ENCODE assay signal across 22 cellular contexts in genomic region chr11:86003654-86004053, GRCh38.
"Had no signal": no experiment of that assay in that cellular context is flagged by ENCODE, and none has a peak within 500 bp of the region (broad histone marks: within the 10 kb centered on the region; RNA-seq: fewer than 3 reads in every experiment).

No MANE protein-coding gene starts in this region.

- DNase-seq: effector memory CD8-positive, alpha-beta T cell; erythroblast; heart left ventricle; hippocampal formation; left colon; left ventricle myocardium superior; mesendoderm; naive B cell; psoas muscle; retina; right lobe of liver; spleen; stimulated activated CD4-positive, alpha-beta T cell treated with anti-CD3 and anti-CD28 coated beads, Interleukin-15, amount 100 ng/mL, for 24 hours; stimulated activated CD4-positive, alpha-beta T cell treated with anti-CD3 and anti-CD28 coated beads, Interleukin-1b, Interleukin-23, amount 100 ng/mL, for 48 hours; stimulated activated CD4-positive, alpha-beta T cell treated with anti-CD3 and anti-CD28 coated beads, Interleukin-4, amount 100 ng/mL, for 24 hours; stimulated activated naive B cell treated with anti-CD40 and anti-IgM and Interleukin-4, amounts not matched to agents 10 μg/mL and 1 μg/mL and 100 μg/mL, for 72 hours; stimulated activated naive CD8-positive, alpha-beta T cell treated with anti-CD3 and anti-CD28 coated beads, Interleukin-15, amount 100 ng/mL, for 72 hours; testis; upper lobe of right lung had no signal

- H3K27me3 Mint-ChIP-seq: dendritic cell treated with granulocyte-macrophage colony-stimulating factor and Interleukin-4, amounts not matched to agents 40 ng/mL and 50 ng/mL, for 4 days; effector memory CD8-positive, alpha-beta T cell; naive B cell; stimulated activated naive B cell treated with anti-CD40 and anti-IgM and Interleukin-4, amounts not matched to agents 10 μg/mL and 1 μg/mL and 100 μg/mL, for 72 hours; stimulated activated naive CD8-positive, alpha-beta T cell treated with anti-CD3 and anti-CD28 coated beads, Interleukin-15, amount 100 ng/mL, for 72 hours had no signal

- ATAC-seq: effector memory CD8-positive, alpha-beta T cell; heart left ventricle; left colon; left ventricle myocardium superior; psoas muscle; right lobe of liver; stimulated activated naive B cell treated with anti-CD40 and anti-IgM and Interleukin-4, amounts not matched to agents 10 μg/mL and 1 μg/mL and 100 μg/mL, for 72 hours; stimulated activated naive CD8-positive, alpha-beta T cell treated with anti-CD3 and anti-CD28 coated beads, Interleukin-15, amount 100 ng/mL, for 72 hours; upper lobe of right lung had no signal

- H3K4me3 Mint-ChIP-seq: dendritic cell treated with granulocyte-macrophage colony-stimulating factor and Interleukin-4, amounts not matched to agents 40 ng/mL and 50 ng/mL, for 4 days; effector memory CD8-positive, alpha-beta T cell; naive B cell; stimulated activated naive B cell treated with anti-CD40 and anti-IgM and Interleukin-4, amounts not matched to agents 10 μg/mL and 1 μg/mL and 100 μg/mL, for 72 hours; stimulated activated naive CD8-positive, alpha-beta T cell treated with anti-CD3 and anti-CD28 coated beads, Interleukin-15, amount 100 ng/mL, for 72 hours had no signal

- H3K4me1 Mint-ChIP-seq: naive B cell; stimulated activated naive B cell treated with anti-CD40 and anti-IgM and Interleukin-4, amounts not matched to agents 10 μg/mL and 1 μg/mL and 100 μg/mL, for 72 hours had no signal

- H3K27ac ChIP-seq: heart left ventricle, neutrophil, psoas muscle, right lobe of liver, spleen, testis, tibial nerve, upper lobe of right lung had no signal

- H3K27ac Mint-ChIP-seq: dendritic cell treated with granulocyte-macrophage colony-stimulating factor and Interleukin-4, amounts not matched to agents 40 ng/mL and 50 ng/mL, for 4 days; stimulated activated naive B cell treated with anti-CD40 and anti-IgM and Interleukin-4, amounts not matched to agents 10 μg/mL and 1 μg/mL and 100 μg/mL, for 72 hours had no signal

- H3K9me3 Mint-ChIP-seq: dendritic cell treated with granulocyte-macrophage colony-stimulating factor and Interleukin-4, amounts not matched to agents 40 ng/mL and 50 ng/mL, for 4 days; effector memory CD8-positive, alpha-beta T cell; naive B cell; stimulated activated naive B cell treated with anti-CD40 and anti-IgM and Interleukin-4, amounts not matched to agents 10 μg/mL and 1 μg/mL and 100 μg/mL, for 72 hours; stimulated activated naive CD8-positive, alpha-beta T cell treated with anti-CD3 and anti-CD28 coated beads, Interleukin-15, amount 100 ng/mL, for 72 hours had no signal
